Comparison of ENCODE assay signal across 36 cellular contexts in genomic region chr10:103861501-103861900, GRCh38. TPM values are rescaled to one million over a fixed set of nuclear protein-coding genes. Genes with fewer than 3 reads are reported as not detected.
DNase-seq lines count a peak whose midpoint lies in the region; ATAC-seq, FAIRE-seq and TF ChIP-seq lines count a peak whose summit lies in the region.
"Had no signal": no experiment of that assay in that cellular context is flagged by ENCODE, and none has a peak within 500 bp of the region (broad histone marks: within the 10 kb centered on the region; RNA-seq: fewer than 3 reads in every experiment).

No MANE protein-coding gene starts in this region.

- H2BK120ac ChIP-seq in H9 (ENCODE audit: low read depth, low read length, poor library complexity, severe bottlenecking): no peak overlapping the region

- POLR2A ChIA-PET in A549 (lab: Yijun Ruan, JAX): no interaction called here

- H4K91ac ChIP-seq in H9 (ENCODE audit: insufficient read length, low read depth, low read length): no peak overlapping the region

- H2BK12ac ChIP-seq in H9 (ENCODE audit: insufficient read length, low read depth, low read length): no peak overlapping the region

- TF ChIP-seq CTCF in A549 (IDR thresholded peaks at IDR 0.05) (no peak), fibroblast of mammary gland (conservative IDR thresholded peaks at IDR 0.05; ENCODE audit: control insufficient read depth, insufficient read depth, low read depth, low read length) (no peak), H9 (conservative IDR thresholded peaks at IDR 0.05) (no peak), left lung (IDR thresholded peaks at IDR 0.05) (no peak)

- no peak overlapping the region for H3K27ac Mint-ChIP-seq in H9
- H3K27ac Mint-ChIP-seq: activated naive CD4-positive, alpha-beta T cell treated with anti-CD3 and anti-CD28 coated beads, Interleukin-2, amount 50 U/mL, for 72 hours; activated T-helper 2 cell treated with anti-CD3 and anti-CD28 coated beads, Interferon-gamma antibody, Interleukin-2, Interleukin-4, amounts not matched to agents 10 μg/mL and 5 μg/mL and 100 μg/mL, durations not matched to agents 14 hours and 24 hours and 36 hours; immature natural killer cell; nephron progenitor cell; WTC11 had no signal

- H3T11ph ChIP-seq in H9 (ENCODE audit: low read length): no peak overlapping the region

- H3K4me3 Mint-ChIP-seq in H9: no peak overlapping the region
- H3K4me3 Mint-ChIP-seq: central memory CD8-positive, alpha-beta T cell; immature natural killer cell; nephron progenitor cell; WTC11 had no signal

- peaks cover 1 to 10% (median 7%) of the 10 kb centered on the region in 3 experiments; a peak in 4 of 7 replicates for H3K36me3 Mint-ChIP-seq in H9 (ENCODE audit: insufficient read depth in 1 of 3, low read depth in 3 of 3)

- intact Hi-C loops in left lung (cut with DNase I): loop anchor here in 1 of 2 donors (10.0 kb wide), 1 partner anchor 147 kb away; no protein-coding TSS in a partner anchor

- WGBS in A549 (ENCODE audit: missing lambda C conversion rate): 31% methylated on average over 1 of the region's 1 CpG
- WGBS in GM23248 (ENCODE audit: low coverage in 1 of 2, low lambda C conversion rate in 2 of 2, missing lambda C conversion rate in 2 of 2), 2 experiments: 35 to 41% methylated on average over 1 of the region's 1 CpG
- WGBS in H9 (ENCODE audit: extremely low coverage, insufficient read length, low lambda C conversion rate): no CpG with 5 or more reads among the region's 1 CpG

- peak overlapping the region in 1 of 2 experiments; percentile 46; a peak in 1 of 6 replicates for H3K27ac ChIP-seq in A549
- H3K27ac ChIP-seq in GM23248: no peak overlapping the region
- no peak overlapping the region for H3K27ac ChIP-seq in H9 (ENCODE audit: insufficient read length, low read depth, low read length)
- no peak overlapping the region for H3K27ac ChIP-seq in left lung
- H3K27ac ChIP-seq: gastrocnemius medialis, hepatocyte, HL-60, thoracic aorta, vagina had no signal

- H3K4me1 ChIP-seq in A549 (peaks cover 27% of the 10 kb centered on the region; the same call in 2 of the 3 replicates), GM23248 (ENCODE audit: insufficient read depth) (peaks cover 5% of the 10 kb centered on the region; the same call in 1 of the 2 replicates), H9 (ENCODE audit: insufficient read depth, low read length) (no peaks in the 10 kb centered on the region), left lung (peaks cover 0 to under 1% of the 10 kb centered on the region in 2 donors)
- H3K4me1 ChIP-seq: gastrocnemius medialis, vagina had no signal

- H4K8ac ChIP-seq in H9 (replicated peaks; ENCODE audit: insufficient read length, low read depth, low read length): no peak overlapping the region

- H3K4me3 ChIP-seq in A549 (no peak overlapping the region), GM23248 (no peak overlapping the region), fibroblast of mammary gland (ENCODE audit: control insufficient read depth, low read depth, low read length) (no peak overlapping the region), left lung (no peak overlapping the region)
- H3K4me3 ChIP-seq: gastrocnemius medialis, hepatocyte, mucosa of descending colon, thoracic aorta, vagina had no signal

- H3K9me3 Mint-ChIP-seq in H9: peaks cover 16 to 17% of the 10 kb centered on the region in 2 experiments
- H3K9me3 Mint-ChIP-seq: central memory CD8-positive, alpha-beta T cell had no signal

- H3K27me3 ChIP-seq in GM23248 (replicated peaks; ENCODE audit: insufficient read depth) (no peaks in the 10 kb centered on the region), H9 (ENCODE audit: insufficient read depth, low read length) (peaks cover 2% of the 10 kb centered on the region; the same call in 1 of the 2 replicates), left lung (no peaks in the 10 kb centered on the region)
- H3K27me3 ChIP-seq: gastrocnemius medialis, hepatocyte, vagina had no signal

- H4K5ac ChIP-seq in H9 (ENCODE audit: insufficient read length, low read depth, low read length): no peak overlapping the region

- no peaks in the 10 kb centered on the region for H3K9me2 ChIP-seq in GM23248 (ENCODE audit: insufficient read depth)

- H3K23me2 ChIP-seq in H9 (ENCODE audit: insufficient read length, low read depth, low read length, poor library complexity, severe bottlenecking): no peaks in the 10 kb centered on the region

- H2AFZ ChIP-seq in GM23248 (no peak overlapping the region), H9 (ENCODE audit: low read length) (no peak overlapping the region)
- H2AFZ ChIP-seq: hepatocyte had no signal

- no peak overlapping the region for H3K23ac ChIP-seq in H9 (ENCODE audit: insufficient read length, low read depth, low read length)

- CTCF ChIA-PET in A549 (lab: Yijun Ruan, JAX): interaction anchor here (0.9 to 4.5 kb wide), 6 partner anchors 13 to 149 kb away, joined by 3 to 25 read pairs (median 4); no protein-coding TSS in a partner anchor

- H3K9ac ChIP-seq in GM23248: no peak overlapping the region
- no peak overlapping the region for H3K9ac ChIP-seq in H9 (ENCODE audit: extremely low read depth, insufficient read length, low read length)

- no peak overlapping the region for H3K4ac ChIP-seq in H9 (ENCODE audit: low read depth, low read length)

- peaks cover 3 to 10% of the 10 kb centered on the region in 2 experiments; a peak in 3 of 4 replicates for H3K4me1 Mint-ChIP-seq in H9
- H3K4me1 Mint-ChIP-seq: central memory CD8-positive, alpha-beta T cell had no signal

- no peaks in the 10 kb centered on the region for H3K79me1 ChIP-seq in H9 (ENCODE audit: insufficient read depth, low read depth, low read length, poor library complexity, severe bottlenecking)

- DNase-seq in A549 (ENCODE audit: low read depth in 1 of 2, low spot score in 1 of 2) (peak in 1 of 2 experiments; percentile 22), GM23248 (peak; percentile 90), T1000 (lab: John Stamatoyannopoulos, UW) (peak; percentile 9), fibroblast of mammary gland (ENCODE audit: low read depth) (peak; percentile 83), H9 (no peak), left lung (no peak), left lobe of liver (ENCODE audit: low spot score) (no peak)
- DNase-seq: activated CD4-positive, alpha-beta T cell treated with anti-CD3 and anti-CD28 coated beads, Interleukin-2, amount 50 U/mL, for 48 hours; activated CD8-positive, alpha-beta memory T cell treated with anti-CD3 and anti-CD28 coated beads, Interleukin-2, amount 50 U/mL, for 48 hours; anterior cingulate cortex; C1 segment of cervical spinal cord; Calu3; dermis blood vessel endothelial cell; gastrocnemius medialis; immature natural killer cell; mucosa of descending colon; NCI-H1105; NCI-H2029 treated with DMSO at 0.1 percent for 48 hours; NCI-H774; nephron progenitor cell; posterior cingulate gyrus; stimulated activated CD4-positive, alpha-beta T cell treated with anti-CD3 and anti-CD28 coated beads, Interleukin-15, amount 100 ng/mL, for 24 hours; stimulated activated naive CD8-positive, alpha-beta T cell treated with anti-CD3 and anti-CD28 coated beads, Interleukin-15, Interleukin-2, amounts not matched to agents 100 U/mL and 50 U/mL, for 24 hours; T-helper 9 cell had no signal

- H3K18ac ChIP-seq in H9 (ENCODE audit: insufficient read length, low read depth, low read length): no peak overlapping the region

- ATAC-seq in A549: no peak
- no peak for ATAC-seq in left lung
- no peak for ATAC-seq in HG03432 (IDR thresholded peaks at IDR 0.05; ENCODE audit: unreplicated experiment)
- ATAC-seq in left lobe of liver: no peak
- ATAC-seq: activated naive CD4-positive, alpha-beta T cell treated with anti-CD3 and anti-CD28 coated beads, Interleukin-2, amount 50 U/mL, for 72 hours; gastrocnemius medialis; HepG2; mucosa of descending colon; sciatic nerve; stimulated activated naive CD8-positive, alpha-beta T cell treated with anti-CD3 and anti-CD28 coated beads, Interleukin-15, Interleukin-2, amounts not matched to agents 100 U/mL and 50 U/mL, for 24 hours; WTC11 had no signal

- no peak overlapping the region for H2BK5ac ChIP-seq in H9 (ENCODE audit: insufficient read length, low read length)

- H3K27me3 Mint-ChIP-seq in H9 (ENCODE audit: low read depth): peaks cover 23% of the 10 kb centered on the region

- H4K20me1 ChIP-seq in GM23248 (ENCODE audit: insufficient read depth): no peaks in the 10 kb centered on the region
- no peaks in the 10 kb centered on the region for H4K20me1 ChIP-seq in H9 (ENCODE audit: control insufficient read depth, insufficient read depth, insufficient read length)

- TF ChIP-seq EP300 in A549 (IDR thresholded peaks at IDR 0.05): no peak

- peak overlapping the region; percentile 47 for H3K4me2 ChIP-seq in A549
- H3K4me2 ChIP-seq in GM23248 (ENCODE audit: unreplicated experiment): no peak overlapping the region
- H3K4me2 ChIP-seq in H9 (ENCODE audit: insufficient read depth, insufficient read length, low read length): no peak overlapping the region
- H3K4me2 ChIP-seq: hepatocyte had no signal

- peaks cover 22% of the 10 kb centered on the region for H3K9me3 ChIP-seq in A549
- no peaks in the 10 kb centered on the region for H3K9me3 ChIP-seq in GM23248 (ENCODE audit: low read depth)
- no peaks in the 10 kb centered on the region for H3K9me3 ChIP-seq in H9 (ENCODE audit: control insufficient read depth, low read depth, low read length)
- peaks cover 0 to 22% of the 10 kb centered on the region in 2 donors for H3K9me3 ChIP-seq in left lung
- H3K9me3 ChIP-seq: gastrocnemius medialis had no signal

- peaks cover 4% of the 10 kb centered on the region; the same call in 1 of the 2 replicates for H3F3A ChIP-seq in GM23248 (ENCODE audit: insufficient read depth)

- H3K56ac ChIP-seq in H9 (ENCODE audit: insufficient read length, low read depth, low read length): no peak overlapping the region

- no peak for TF ChIP-seq RAD21 in A549 (conservative IDR thresholded peaks at IDR 0.05 in 1 of 2, IDR thresholded peaks at IDR 0.05 in 1 of 2)

- H2BK20ac ChIP-seq in H9 (ENCODE audit: low read depth, low read length, poor library complexity, severe bottlenecking): no peak overlapping the region

- FAIRE-seq in A549 (lab: Jason Lieb, UNC): no peak
- FAIRE-seq: endometrium, HepG2 had no signal

- H2AK5ac ChIP-seq in H9 (ENCODE audit: insufficient read length, low read length): no peak overlapping the region

- in situ Hi-C loops in GM23248 (cut with MboI): loop anchor here (5.0 kb wide), 1 partner anchor 149 kb away; no protein-coding TSS in a partner anchor

- H3K14ac ChIP-seq in H9 (ENCODE audit: insufficient read depth, low read length): no peak overlapping the region

- H3K79me2 ChIP-seq in GM23248 (ENCODE audit: insufficient read depth) (no peaks in the 10 kb centered on the region), H9 (ENCODE audit: insufficient read depth, low read length) (no peaks in the 10 kb centered on the region)
- H3K79me2 ChIP-seq: hepatocyte had no signal

- no peak for TF ChIP-seq POLR2A in A549 (IDR thresholded peaks at IDR 0.05; ENCODE audit: low read length)

- H3K36me3 ChIP-seq in GM23248 (ENCODE audit: low read depth) (no peaks in the 10 kb centered on the region), left lung (no peaks in the 10 kb centered on the region)
- H3K36me3 ChIP-seq: gastrocnemius medialis, thoracic aorta, vagina had no signal

- H2BK15ac ChIP-seq in H9 (ENCODE audit: low read depth, low read length): no peak overlapping the region

RNA-seq across cellular contexts. Expression of gene SH3PXD2A, which starts 6.1 kb away (rescaled TPM):
- polyA plus RNA-seq in A549 (2011; rRNA removed) (3.9 and 6.2 TPM in 2 replicates), A549 (2017; fragmentation: RNase III; extraction: RNeasy Plus Mini Kit Qiagen cat#74134 plus additional on column Dnase treatment) (1.4 to 2.4 TPM (median 1.7 TPM) in 3 replicates), GM23248 (2016; fragmentation: Nextera tagmentation; extraction: Ambion mirVana) (31.4 and 34.0 TPM in 2 replicates)
- polyA plus RNA-seq in A549 (2012; cell fraction: cytosol; rRNA removed): 0.82 and 1.1 TPM in 2 replicates
- 2.2 and 2.7 TPM in 2 replicates for polyA plus RNA-seq in A549 (2012; cell fraction: nucleus; rRNA removed)
- polyA minus RNA-seq in A549 (2011; rRNA and poly(A)+ RNA removed): 7.4 and 7.6 TPM in 2 replicates
- total RNA-seq in GM23248 (2014; rRNA removed; shearing (Covaris generic)): 58.0 and 64.0 TPM in 2 replicates
- total RNA-seq in H9 (2021) (4.5 and 4.7 TPM in 2 replicates), left lung (10 to 100 TPM; 44.8 to 90.7 TPM), left lobe of liver (43.5 TPM)

RNA-seq across cellular contexts. Expression of gene STN1, which starts 56.5 kb away (rescaled TPM):
- 34.5 and 35.5 TPM in 2 replicates for polyA plus RNA-seq in A549 (2011; rRNA removed)
- 14.2 and 14.5 TPM in 2 replicates for polyA plus RNA-seq in A549 (2012; cell fraction: cytosol; rRNA removed)
- 4.6 and 6.9 TPM in 2 replicates for polyA plus RNA-seq in A549 (2012; cell fraction: nucleus; rRNA removed)
- polyA plus RNA-seq in A549 (2017; fragmentation: RNase III; extraction: RNeasy Plus Mini Kit Qiagen cat#74134 plus additional on column Dnase treatment): 15.8 to 19.0 TPM (median 17.1 TPM) in 3 replicates
- polyA minus RNA-seq in A549 (2011; rRNA and poly(A)+ RNA removed): 17.6 and 18.2 TPM in 2 replicates
- 20.5 and 23.5 TPM in 2 replicates for total RNA-seq in GM23248 (2014; rRNA removed; shearing (Covaris generic))
- 20.8 and 21.6 TPM in 2 replicates for polyA plus RNA-seq in GM23248 (2016; fragmentation: Nextera tagmentation; extraction: Ambion mirVana)
- 10.8 and 11.3 TPM in 2 replicates for total RNA-seq in H9 (2021)
- total RNA-seq in left lung: 10 to 100 TPM; 44.8 to 62.8 TPM
- 5.8 TPM for total RNA-seq in left lobe of liver

Comparison
In these comparisons a context has a peak if more than half of its experiments do, and no peak if none do; other contexts are left out.
1. DNase-seq: peak in GM23248 (single experiment), T1000 (single experiment) and fibroblast of mammary gland (single experiment); none in H9 (single experiment), left lung (0 of 2) and left lobe of liver (single experiment).